In genomic region chr1:208190784-208191183, GRCh38 we compare ENCODE assay signal across 16 cellular contexts.
"Had no signal": no experiment of that assay in that cellular context is flagged by ENCODE, and none has a peak within 500 bp of the region (broad histone marks: within the 10 kb centered on the region; RNA-seq: fewer than 3 reads in every experiment).

No MANE protein-coding gene starts in this region.

- H3K4me3 ChIP-seq: body of pancreas, left ventricle myocardium inferior, smooth muscle cell, tibial artery, vagina had no signal

- H3K9me3 Mint-ChIP-seq: activated naive CD4-positive, alpha-beta T cell treated with anti-CD3 and anti-CD28 coated beads, Interleukin-2, amount 50 U/mL, for 24 hours; effector memory CD8-positive, alpha-beta T cell; memory B cell; natural killer cell treated with Interleukin-12 subunit alpha and Interleukin-12 subunit beta and Interleukin-15 and Interleukin-18, amount 100 ng/mL, for 72 hours had no signal

- H3K4me1 ChIP-seq: body of pancreas, tibial artery had no signal

- DNase-seq: activated effector memory CD4-positive, alpha-beta T cell treated with Interleukin-2 at 50 U/mL for 16 hours; activated T-cell treated with anti-CD3 and anti-CD28 coated beads, Interleukin-2, amount 50 U/mL, for 1 hour; body of pancreas; central memory CD4-positive, alpha-beta T cell; effector memory CD8-positive, alpha-beta T cell; glutamatergic neuron; left ventricle myocardium inferior; occipital lobe; right cardiac atrium; tibial artery had no signal

- H3K9me3 ChIP-seq: body of pancreas, left ventricle myocardium inferior, tibial artery, vagina had no signal

- H3K27ac ChIP-seq: body of pancreas, left ventricle myocardium inferior, tibial artery, vagina had no signal

- ATAC-seq: body of pancreas; effector memory CD8-positive, alpha-beta T cell; natural killer cell treated with Interleukin-12 subunit alpha and Interleukin-12 subunit beta and Interleukin-15 and Interleukin-18, amount 100 ng/mL, for 72 hours; right cardiac atrium had no signal

- H3K27ac Mint-ChIP-seq: activated naive CD4-positive, alpha-beta T cell treated with anti-CD3 and anti-CD28 coated beads, Interleukin-2, amount 50 U/mL, for 24 hours; memory B cell; natural killer cell treated with Interleukin-12 subunit alpha and Interleukin-12 subunit beta and Interleukin-15 and Interleukin-18, amount 100 ng/mL, for 72 hours; progenitor cell of endocrine pancreas had no signal

- H3K36me3 ChIP-seq: left ventricle myocardium inferior, vagina had no signal

- H3K36me3 Mint-ChIP-seq: activated naive CD4-positive, alpha-beta T cell treated with anti-CD3 and anti-CD28 coated beads, Interleukin-2, amount 50 U/mL, for 24 hours; natural killer cell treated with Interleukin-12 subunit alpha and Interleukin-12 subunit beta and Interleukin-15 and Interleukin-18, amount 100 ng/mL, for 72 hours had no signal

- H3K4me3 Mint-ChIP-seq: activated naive CD4-positive, alpha-beta T cell treated with anti-CD3 and anti-CD28 coated beads, Interleukin-2, amount 50 U/mL, for 24 hours; effector memory CD8-positive, alpha-beta T cell; memory B cell; natural killer cell treated with Interleukin-12 subunit alpha and Interleukin-12 subunit beta and Interleukin-15 and Interleukin-18, amount 100 ng/mL, for 72 hours had no signal

- H3K27me3 ChIP-seq: body of pancreas, tibial artery, vagina had no signal

- H3K27me3 Mint-ChIP-seq: progenitor cell of endocrine pancreas had no signal
